Comparison of ENCODE assay signal across 27 cellular contexts in the genomic region with DNA sequence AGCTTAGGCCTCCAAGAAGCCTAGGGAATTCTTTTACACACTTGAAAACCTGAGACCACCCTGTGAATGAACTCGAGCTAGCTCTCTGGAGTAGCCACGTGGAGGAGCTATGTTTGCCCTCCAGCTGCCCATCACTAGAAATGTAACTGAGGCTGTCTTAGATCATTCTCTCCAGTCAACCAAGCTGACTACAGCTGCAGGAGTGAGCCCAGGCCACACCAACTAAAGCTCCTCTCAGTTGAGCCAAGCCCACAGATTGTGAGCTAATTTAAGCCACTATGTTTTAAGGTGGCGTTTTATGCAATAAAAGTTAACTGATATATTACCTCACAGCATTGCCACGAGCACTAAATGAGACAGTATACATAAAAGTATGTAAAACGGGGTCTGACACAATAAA. TPM values are rescaled to one million over a fixed set of nuclear protein-coding genes. Genes with fewer than 3 reads are reported as not detected.
"Had no signal": no experiment of that assay in that cellular context is flagged by ENCODE, and none has a peak within 500 bp of the region (broad histone marks: within the 10 kb centered on the region; RNA-seq: fewer than 3 reads in every experiment).

No MANE protein-coding gene starts in this region.

- FAIRE-seq: astrocyte had no signal

- H3K27me3 ChIP-seq: adrenal gland, brain microvascular endothelial cell, spleen, suprapubic skin, tibial nerve had no signal

- H3K27ac Mint-ChIP-seq: activated CD4-positive, alpha-beta memory T cell treated with anti-CD3 and anti-CD28 coated beads for 36 hours; activated CD4-positive, alpha-beta T cell treated with anti-CD3 and anti-CD28 coated beads, Interleukin-2, amount 10 ng/mL, durations not matched to agents 24 days and 14 days; activated naive CD4-positive, alpha-beta T cell treated with anti-CD3 and anti-CD28 coated beads for 36 hours; activated naive CD8-positive, alpha-beta T cell treated with anti-CD3 and anti-CD28 coated beads for 36 hours; activated T-helper 1 cell treated with anti-CD3 and anti-CD28 coated beads, Interleukin-12 subunit alpha, Interleukin-12 subunit beta, Interleukin-2, Interleukin-4 antibody, amounts not matched to agents 30 ng/mL and 10 ng/mL and 1 ng/mL, durations not matched to agents 14 hours and 24 hours and 36 hours; endodermal cell; mesothelial cell of epicardium; naive thymus-derived CD4-positive, alpha-beta T cell had no signal

- H3K27me3 Mint-ChIP-seq: activated naive CD8-positive, alpha-beta T cell treated with anti-CD3 and anti-CD28 coated beads for 36 hours had no signal

- H3K4me3 ChIP-seq: adrenal gland, heart right ventricle, psoas muscle, spleen, suprapubic skin, tibial nerve had no signal

- H3K36me3 Mint-ChIP-seq: activated CD4-positive, alpha-beta memory T cell treated with anti-CD3 and anti-CD28 coated beads for 36 hours; activated naive CD8-positive, alpha-beta T cell treated with anti-CD3 and anti-CD28 coated beads for 36 hours; mesothelial cell of epicardium; naive thymus-derived CD4-positive, alpha-beta T cell had no signal

- DNase-seq: activated CD4-positive, alpha-beta memory T cell treated with anti-CD3 and anti-CD28 coated beads for 36 hours; activated CD4-positive, alpha-beta T cell treated with anti-CD3 and anti-CD28 coated beads, Interleukin-2, amount 10 ng/mL, durations not matched to agents 24 days and 14 days; activated CD4-positive, CD25-positive, alpha-beta regulatory T cell treated with anti-CD3 and anti-CD28 coated beads, Interleukin-2, amount 50 U/mL, for 72 hours; activated CD8-positive, alpha-beta memory T cell treated with anti-CD3 and anti-CD28 coated beads, Interleukin-2, amount 50 U/mL, for 4 hours; activated effector memory CD4-positive, alpha-beta T cell treated with anti-CD3 and anti-CD28 coated beads, Interleukin-2, amount 50 U/mL, for 16 hours; activated naive CD4-positive, alpha-beta T cell treated with anti-CD3 and anti-CD28 coated beads for 36 hours; activated naive CD8-positive, alpha-beta T cell treated with anti-CD3 and anti-CD28 coated beads for 36 hours; activated T-cell treated with anti-CD3 and anti-CD28 coated beads, Interleukin-2, amount 50 U/mL, for 1 hour; adrenal gland; brain microvascular endothelial cell; endodermal cell; foreskin fibroblast; kidney glomerular epithelial cell; naive thymus-derived CD4-positive, alpha-beta T cell; occipital lobe; psoas muscle; spleen; stimulated activated naive CD4-positive, alpha-beta T cell had no signal

- H3K9me3 ChIP-seq: adrenal gland, heart right ventricle, psoas muscle, spleen, suprapubic skin, tibial nerve had no signal

- H3K36me3 ChIP-seq: adrenal gland, brain microvascular endothelial cell, heart right ventricle, spleen, suprapubic skin, tibial nerve had no signal

- H2AFZ ChIP-seq: parathyroid adenoma had no signal

- H3K4me1 Mint-ChIP-seq: activated CD4-positive, alpha-beta T cell treated with anti-CD3 and anti-CD28 coated beads, Interleukin-2, amount 10 ng/mL, durations not matched to agents 24 days and 14 days; activated naive CD8-positive, alpha-beta T cell treated with anti-CD3 and anti-CD28 coated beads for 36 hours; endodermal cell; mesothelial cell of epicardium; naive thymus-derived CD4-positive, alpha-beta T cell had no signal

- H3K9me3 Mint-ChIP-seq: activated CD4-positive, alpha-beta memory T cell treated with anti-CD3 and anti-CD28 coated beads for 36 hours; activated naive CD4-positive, alpha-beta T cell treated with anti-CD3 and anti-CD28 coated beads for 36 hours; activated naive CD8-positive, alpha-beta T cell treated with anti-CD3 and anti-CD28 coated beads for 36 hours; activated T-helper 1 cell treated with anti-CD3 and anti-CD28 coated beads, Interleukin-12 subunit alpha, Interleukin-12 subunit beta, Interleukin-2, Interleukin-4 antibody, amounts not matched to agents 30 ng/mL and 10 ng/mL and 1 ng/mL, durations not matched to agents 14 hours and 24 hours and 36 hours had no signal

- ATAC-seq: esophagus mucosa; naive thymus-derived CD4-positive, alpha-beta T cell; psoas muscle had no signal

- H3K4me3 Mint-ChIP-seq: activated CD4-positive, alpha-beta memory T cell treated with anti-CD3 and anti-CD28 coated beads for 36 hours; activated CD4-positive, alpha-beta T cell treated with anti-CD3 and anti-CD28 coated beads, Interleukin-2, amount 10 ng/mL, durations not matched to agents 24 days and 14 days; activated naive CD4-positive, alpha-beta T cell treated with anti-CD3 and anti-CD28 coated beads for 36 hours; activated naive CD8-positive, alpha-beta T cell treated with anti-CD3 and anti-CD28 coated beads for 36 hours; activated T-helper 1 cell treated with anti-CD3 and anti-CD28 coated beads, Interleukin-12 subunit alpha, Interleukin-12 subunit beta, Interleukin-2, Interleukin-4 antibody, amounts not matched to agents 30 ng/mL and 10 ng/mL and 1 ng/mL, durations not matched to agents 14 hours and 24 hours and 36 hours; endodermal cell; mesothelial cell of epicardium; naive thymus-derived CD4-positive, alpha-beta T cell had no signal

- H3K4me1 ChIP-seq: adrenal gland, heart right ventricle, parathyroid adenoma, psoas muscle, spleen, suprapubic skin, tibial nerve had no signal

- H3K27ac ChIP-seq: adrenal gland, brain microvascular endothelial cell, heart right ventricle, parathyroid adenoma, psoas muscle, spleen, suprapubic skin, tibial nerve had no signal

- H3K79me2 ChIP-seq: parathyroid adenoma had no signal

RNA-seq across cellular contexts. Expression of gene CACHD1, which starts 29.5 kb away (rescaled TPM):
- total RNA-seq: T-helper 1 cell treated with Interleukin-12 subunit alpha and Interleukin-12 subunit beta and Interleukin-4 antibody, amounts not matched to agents 30 ng/mL and 1 ng/mL, for 36 hours had no signal
